ENCODE assay signal across 21 cellular contexts in the genomic region with DNA sequence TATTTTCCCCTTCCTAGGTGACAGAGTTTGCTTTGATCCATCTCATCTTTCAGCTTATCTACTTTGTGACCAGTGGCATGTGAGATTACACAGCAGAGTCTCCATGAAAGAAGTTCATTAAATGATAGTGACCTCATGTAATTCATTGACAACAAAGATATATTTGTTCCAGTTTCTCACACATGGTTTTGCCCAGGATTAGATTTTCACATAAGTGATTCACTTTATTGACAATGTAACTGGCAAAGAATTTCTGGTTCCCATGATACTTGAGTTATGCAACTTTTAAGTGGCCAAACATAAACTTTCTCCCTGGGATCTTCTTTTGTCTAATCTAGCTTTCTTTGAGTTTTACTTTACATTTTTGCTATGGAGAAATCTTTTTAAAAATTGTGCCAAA. TPM values are rescaled to one million over a fixed set of nuclear protein-coding genes. Genes with fewer than 3 reads are reported as not detected.
A peak's percentile ranks its signal among the peaks of the same experiment; 100 is the strongest.
DNase-seq lines count a peak whose midpoint lies in the region; ATAC-seq, FAIRE-seq and TF ChIP-seq lines count a peak whose summit lies in the region.
"Had no signal": no experiment of that assay in that cellular context is flagged by ENCODE, and none has a peak within 500 bp of the region (broad histone marks: within the 10 kb centered on the region; RNA-seq: fewer than 3 reads in every experiment).

No MANE protein-coding gene starts in this region.

- H3K36me3 Mint-ChIP-seq in activated naive CD4-positive, alpha-beta T cell treated with anti-CD3 and anti-CD28 coated beads, Interleukin-2, amount 50 U/mL, for 72 hours = peaks cover 0 to 6% of the 10 kb centered on the region in 2 donors
- H3K36me3 Mint-ChIP-seq: CD14-positive monocyte had no signal

- intact Hi-C loops in Right ventricle myocardium inferior (cut with DNase I) = no loop called here

- H3K27me3 ChIP-seq in bronchial epithelial cell (ENCODE audit: control insufficient read depth, insufficient read depth, low read length) = no peaks in the 10 kb centered on the region

- H3K27ac Mint-ChIP-seq in activated naive CD4-positive, alpha-beta T cell treated with anti-CD3 and anti-CD28 coated beads, Interleukin-2, amount 50 U/mL, for 72 hours = no peak overlapping the region
- H3K27ac Mint-ChIP-seq: CD14-positive monocyte had no signal

- TF ChIP-seq CTCF in bronchial epithelial cell (IDR thresholded peaks at IDR 0.05; ENCODE audit: insufficient read depth, low read length, severe bottlenecking) = no peak

- FAIRE-seq in bronchial epithelial cell (lab: Jason Lieb, UNC) = no peak
- FAIRE-seq: RCC 7860 had no signal

- H3K9me3 Mint-ChIP-seq in activated naive CD4-positive, alpha-beta T cell treated with anti-CD3 and anti-CD28 coated beads, Interleukin-2, amount 50 U/mL, for 72 hours = peaks cover 13% of the 10 kb centered on the region in 2 donors

- peak; percentile 48 for DNase-seq in GM04504 (ENCODE audit: low read depth)
- peak; percentile 60 for DNase-seq in bronchial epithelial cell (ENCODE audit: low read depth)
- DNase-seq in fibroblast of peridontal ligament (ENCODE audit: extremely low read depth) = peak; percentile 65
- DNase-seq in renal cortical epithelial cell (ENCODE audit: low read depth) = peak; percentile 29
- no peak for DNase-seq in occipital lobe (lab: John Stamatoyannopoulos, UW)
- no peak for DNase-seq in activated naive CD4-positive, alpha-beta T cell treated with anti-CD3 and anti-CD28 coated beads, Interleukin-2, amount 50 U/mL, for 72 hours (ENCODE audit: low spot score in 2 of 2)
- DNase-seq in Right ventricle myocardium inferior (ENCODE audit: missing footprints) = no peak
- DNase-seq: DMS79 treated with DMSO at 0.1 percent for 48 hours; GOT3; MM.1S; NCI-H1092; NCI-H146; NCI-H2029 treated with DMSO at 0.1 percent for 48 hours; NCI-H446 treated with DMSO at 0.1 percent for 48 hours; NK-92 treated with Interleukin-12 subunit alpha and Interleukin-12 subunit beta, amount 100 ng/mL, for 24 hours; Right ventricle myocardium superior; SK-N-SH had no signal

- H3K4me3 ChIP-seq in bronchial epithelial cell (ENCODE audit: low read depth, low read length) = no peak overlapping the region

- H3K36me3 ChIP-seq in bronchial epithelial cell (ENCODE audit: control insufficient read depth, insufficient read depth, low read length) = no peaks in the 10 kb centered on the region

- no peak for ATAC-seq in activated naive CD4-positive, alpha-beta T cell treated with anti-CD3 and anti-CD28 coated beads, Interleukin-2, amount 50 U/mL, for 72 hours
- ATAC-seq in Right ventricle myocardium inferior = no peak
- ATAC-seq: HCT116 had no signal

RNA-seq across cellular contexts. Expression of a gene that starts 50.0 kb away (rescaled TPM):
- total RNA-seq in bronchial epithelial cell (under 0.01 TPM in 1 of 2 replicates, not detected in the other), renal cortical epithelial cell (not detected in 2 replicates), occipital lobe (1.4 TPM), Right ventricle myocardium inferior (not detected)
- not detected for total RNA-seq in activated naive CD4-positive, alpha-beta T cell treated with anti-CD3 and anti-CD28 coated beads, Interleukin-2, amount 50 U/mL, for 72 hours
- total RNA-seq: LHCN-M2, Right ventricle myocardium superior had no signal

Comparison
In these comparisons a context has a peak if more than half of its experiments do, and no peak if none do; other contexts are left out.
1. DNase-seq: peak in GM04504 (single experiment), bronchial epithelial cell (single experiment), fibroblast of peridontal ligament (single experiment) and renal cortical epithelial cell (single experiment); none in occipital lobe (single experiment), activated naive CD4-positive, alpha-beta T cell treated with anti-CD3 and anti-CD28 coated beads, Interleukin-2, amount 50 U/mL, for 72 hours (0 of 2) and Right ventricle myocardium inferior (single experiment).